ENCODE assay signal across 30 cellular contexts in genomic region chr2:47249931-47250330, GRCh38.
"Had no signal": no experiment of that assay in that cellular context is flagged by ENCODE, and none has a peak within 500 bp of the region (broad histone marks: within the 10 kb centered on the region; RNA-seq: fewer than 3 reads in every experiment).

No MANE protein-coding gene starts in this region.

- H3K9me3 Mint-ChIP-seq: activated CD4-positive, alpha-beta T cell treated with anti-CD3 and anti-CD28 coated beads, Interleukin-2, amount 10 ng/mL, durations not matched to agents 7 days and 5 days; activated T-cell treated with anti-CD3 and anti-CD28 coated beads, Interleukin-2, amount 50 U/mL, for 24 hours; activated T-helper 17 cell treated with anti-CD3 and anti-CD28 coated beads, Interleukin-2, amount 50 U/mL, for 72 hours; central memory CD8-positive, alpha-beta T cell; mesothelial cell of epicardium; natural killer cell treated with Interleukin-12 subunit alpha and Interleukin-12 subunit beta and Interleukin-15 and Interleukin-18, amount 100 ng/mL, for 72 hours; stimulated activated memory B cell treated with anti-CD40 and anti-IgM and Interleukin-4, amounts not matched to agents 10 μg/mL and 1 μg/mL and 100 μg/mL, for 72 hours had no signal

- H3K27me3 Mint-ChIP-seq: activated naive CD8-positive, alpha-beta T cell; stimulated activated memory B cell treated with anti-CD40 and anti-IgM and Interleukin-4, amounts not matched to agents 10 μg/mL and 1 μg/mL and 100 μg/mL, for 72 hours had no signal

- ATAC-seq: activated T-helper 17 cell treated with anti-CD3 and anti-CD28 coated beads, Interleukin-2, amount 50 U/mL, for 72 hours; gastrocnemius medialis; natural killer cell treated with Interleukin-12 subunit alpha and Interleukin-12 subunit beta and Interleukin-15 and Interleukin-18, amount 100 ng/mL, for 72 hours; stimulated activated memory B cell treated with anti-CD40 and anti-IgM and Interleukin-4, amounts not matched to agents 10 μg/mL and 1 μg/mL and 100 μg/mL, for 72 hours had no signal

- H3K9me3 ChIP-seq: adrenal gland, ascending aorta, breast epithelium, esophagus squamous epithelium, gastrocnemius medialis, left ventricle myocardium inferior, stomach, transverse colon, vagina had no signal

- H3K4me1 ChIP-seq: adrenal gland, ascending aorta, breast epithelium, esophagus squamous epithelium, gastrocnemius medialis, left ventricle myocardium inferior, transverse colon, vagina had no signal

- H3K27ac ChIP-seq: adrenal gland, ascending aorta, breast epithelium, esophagus squamous epithelium, gastrocnemius medialis, left ventricle myocardium inferior, parathyroid adenoma, stomach, transverse colon, vagina, WERI-Rb-1 had no signal

- H3K4me3 Mint-ChIP-seq: activated CD4-positive, alpha-beta T cell treated with anti-CD3 and anti-CD28 coated beads, Interleukin-2, amount 10 ng/mL, durations not matched to agents 7 days and 5 days; activated naive CD8-positive, alpha-beta T cell; activated T-cell treated with anti-CD3 and anti-CD28 coated beads, Interleukin-2, amount 50 U/mL, for 24 hours; activated T-helper 17 cell treated with anti-CD3 and anti-CD28 coated beads, Interleukin-2, amount 50 U/mL, for 72 hours; central memory CD8-positive, alpha-beta T cell; mesothelial cell of epicardium; natural killer cell treated with Interleukin-12 subunit alpha and Interleukin-12 subunit beta and Interleukin-15 and Interleukin-18, amount 100 ng/mL, for 72 hours; stimulated activated memory B cell treated with anti-CD40 and anti-IgM and Interleukin-4, amounts not matched to agents 10 μg/mL and 1 μg/mL and 100 μg/mL, for 72 hours had no signal

- FAIRE-seq: colon, TTC549 had no signal

- DNase-seq: activated CD4-positive, alpha-beta T cell treated with anti-CD3 and anti-CD28 coated beads, Interleukin-2, amount 10 ng/mL, durations not matched to agents 7 days and 5 days; activated CD4-positive, CD25-positive, alpha-beta regulatory T cell treated with anti-CD3 and anti-CD28 coated beads, Interleukin-2, amount 50 U/mL, for 72 hours; activated CD8-positive, alpha-beta memory T cell treated with anti-CD3 and anti-CD28 coated beads, Interleukin-2, amount 50 U/mL, for 4 hours; activated naive CD4-positive, alpha-beta T cell; activated T-cell treated with anti-CD3 and anti-CD28 coated beads, Interleukin-2, amount 50 U/mL, for 24 hours; adrenal gland; esophagus squamous epithelium; gastrocnemius medialis; head of caudate nucleus; hypothalamus; left ventricle myocardium inferior; nucleus accumbens; right cardiac atrium; stimulated activated CD4-positive, alpha-beta T cell treated with anti-CD3 and anti-CD28 coated beads, Interleukin-15, amount 100 ng/mL, for 24 hours; stomach; transverse colon; WERI-Rb-1 had no signal

- H3K79me2 ChIP-seq: parathyroid adenoma had no signal

- H3K4me3 ChIP-seq: adrenal gland, ascending aorta, breast epithelium, esophagus squamous epithelium, gastrocnemius medialis, left ventricle myocardium inferior, smooth muscle cell, stomach, transverse colon, vagina had no signal

- H3K27me3 ChIP-seq: adrenal gland, ascending aorta, breast epithelium, esophagus squamous epithelium, gastrocnemius medialis, stomach, transverse colon, vagina had no signal

- H3K36me3 Mint-ChIP-seq: activated naive CD8-positive, alpha-beta T cell; mesothelial cell of epicardium; natural killer cell treated with Interleukin-12 subunit alpha and Interleukin-12 subunit beta and Interleukin-15 and Interleukin-18, amount 100 ng/mL, for 72 hours; stimulated activated memory B cell treated with anti-CD40 and anti-IgM and Interleukin-4, amounts not matched to agents 10 μg/mL and 1 μg/mL and 100 μg/mL, for 72 hours had no signal

- H3K36me3 ChIP-seq: adrenal gland, ascending aorta, breast epithelium, esophagus squamous epithelium, gastrocnemius medialis, left ventricle myocardium inferior, stomach, transverse colon, vagina, WERI-Rb-1 had no signal

- H3K4me1 Mint-ChIP-seq: activated CD4-positive, alpha-beta T cell treated with anti-CD3 and anti-CD28 coated beads, Interleukin-2, amount 10 ng/mL, durations not matched to agents 7 days and 5 days; activated T-helper 17 cell treated with anti-CD3 and anti-CD28 coated beads, Interleukin-2, amount 50 U/mL, for 72 hours; central memory CD8-positive, alpha-beta T cell had no signal

- H3K27ac Mint-ChIP-seq: activated CD4-positive, alpha-beta T cell treated with anti-CD3 and anti-CD28 coated beads, Interleukin-2, amount 10 ng/mL, durations not matched to agents 7 days and 5 days; activated naive CD8-positive, alpha-beta T cell; activated T-cell treated with anti-CD3 and anti-CD28 coated beads, Interleukin-2, amount 50 U/mL, for 24 hours; activated T-helper 17 cell treated with anti-CD3 and anti-CD28 coated beads, Interleukin-2, amount 50 U/mL, for 72 hours; mesothelial cell of epicardium; natural killer cell treated with Interleukin-12 subunit alpha and Interleukin-12 subunit beta and Interleukin-15 and Interleukin-18, amount 100 ng/mL, for 72 hours; stimulated activated memory B cell treated with anti-CD40 and anti-IgM and Interleukin-4, amounts not matched to agents 10 μg/mL and 1 μg/mL and 100 μg/mL, for 72 hours had no signal

- H3K9ac ChIP-seq: parathyroid adenoma had no signal
